Comparison of ENCODE assay signal across 35 cellular contexts in the genomic region with DNA sequence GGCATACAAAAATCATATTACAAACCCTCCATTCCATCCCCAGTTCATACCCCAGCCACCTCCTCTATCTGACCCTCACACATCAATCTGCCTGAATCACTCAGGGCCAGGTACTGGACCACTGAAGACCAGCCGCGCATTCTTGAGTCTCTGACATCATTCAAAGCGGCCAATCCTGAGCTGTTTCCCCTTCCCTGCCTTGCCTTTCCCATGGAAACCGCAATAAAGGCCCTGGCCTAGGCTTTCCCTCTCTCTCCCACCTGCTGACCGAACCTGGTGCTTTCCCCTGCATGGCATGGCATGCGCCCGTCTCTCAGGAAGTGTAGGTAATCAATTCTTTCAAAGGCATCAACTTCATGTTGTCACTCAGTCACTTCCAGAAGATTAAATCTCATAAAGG. TPM values are rescaled to one million over a fixed set of nuclear protein-coding genes. Genes with fewer than 3 reads are reported as not detected.
"Had no signal": no experiment of that assay in that cellular context is flagged by ENCODE, and none has a peak within 500 bp of the region (broad histone marks: within the 10 kb centered on the region; RNA-seq: fewer than 3 reads in every experiment).

No MANE protein-coding gene starts in this region.

- H3K9me3 ChIP-seq: gastroesophageal sphincter, heart left ventricle, ovary, psoas muscle, sigmoid colon, stomach, thyroid gland had no signal

- ATAC-seq: esophagus mucosa; gastroesophageal sphincter; heart left ventricle; left lobe of liver; naive thymus-derived CD4-positive, alpha-beta T cell; psoas muscle; right cardiac atrium; stimulated activated effector memory CD8-positive, alpha-beta T cell treated with anti-CD3 and anti-CD28 coated beads, Interleukin-12 subunit alpha, Interleukin-12 subunit beta, amount 100 ng/mL, for 72 hours had no signal

- H3K27me3 ChIP-seq: dorsolateral prefrontal cortex, gastroesophageal sphincter, heart left ventricle, ovary, sigmoid colon, thyroid gland had no signal

- H3K27ac Mint-ChIP-seq: memory B cell; naive thymus-derived CD4-positive, alpha-beta T cell; nephron progenitor cell; stimulated activated effector memory CD8-positive, alpha-beta T cell treated with anti-CD3 and anti-CD28 coated beads, Interleukin-12 subunit alpha, Interleukin-12 subunit beta, amount 100 ng/mL, for 72 hours; type B pancreatic cell had no signal

- H2AFZ ChIP-seq: hepatocyte had no signal

- H3K4me1 Mint-ChIP-seq: memory B cell; naive thymus-derived CD4-positive, alpha-beta T cell; nephron progenitor cell; stimulated activated effector memory CD8-positive, alpha-beta T cell treated with anti-CD3 and anti-CD28 coated beads, Interleukin-12 subunit alpha, Interleukin-12 subunit beta, amount 100 ng/mL, for 72 hours had no signal

- FAIRE-seq: kidney had no signal

- H3K4me3 ChIP-seq: dorsolateral prefrontal cortex, gastroesophageal sphincter, heart left ventricle, hepatocyte, lung, ovary, psoas muscle, sigmoid colon, stomach, thyroid gland had no signal

- DNase-seq: cortex of kidney; dorsolateral prefrontal cortex; effector CD4-positive, alpha-beta T cell; foreskin fibroblast; heart left ventricle; kidney; midbrain; naive thymus-derived CD4-positive, alpha-beta T cell; nephron progenitor cell; occipital lobe; ovary; psoas muscle; right cardiac atrium; sigmoid colon; stimulated activated CD4-positive, alpha-beta T cell treated with anti-CD3 and anti-CD28 coated beads, Interleukin-2, amount 100 ng/mL, for 24 hours; stimulated activated CD4-positive, alpha-beta T cell treated with anti-CD3 and anti-CD28 coated beads, Interleukin-4, amount 100 ng/mL, for 24 hours; stimulated activated naive CD4-positive, alpha-beta T cell treated with Interleukin-2 at 50 U/mL for 16 hours; stomach; thyroid gland had no signal

- H3K27ac ChIP-seq: dorsolateral prefrontal cortex, epithelial cell of prostate, gastroesophageal sphincter, heart left ventricle, hepatocyte, ovary, psoas muscle, sigmoid colon, stomach, thyroid gland had no signal

- H3K4me3 Mint-ChIP-seq: memory B cell; naive thymus-derived CD4-positive, alpha-beta T cell; nephron progenitor cell; stimulated activated effector memory CD8-positive, alpha-beta T cell treated with anti-CD3 and anti-CD28 coated beads, Interleukin-12 subunit alpha, Interleukin-12 subunit beta, amount 100 ng/mL, for 72 hours; type B pancreatic cell had no signal

- H3K36me3 Mint-ChIP-seq: memory B cell; naive thymus-derived CD4-positive, alpha-beta T cell; stimulated activated effector memory CD8-positive, alpha-beta T cell treated with anti-CD3 and anti-CD28 coated beads, Interleukin-12 subunit alpha, Interleukin-12 subunit beta, amount 100 ng/mL, for 72 hours; type B pancreatic cell had no signal

- H3K4me1 ChIP-seq: psoas muscle, thyroid gland had no signal

- H3K4me2 ChIP-seq: hepatocyte had no signal

- H3K79me2 ChIP-seq: hepatocyte had no signal

- H3K36me3 ChIP-seq: gastroesophageal sphincter, heart left ventricle, ovary, sigmoid colon, stomach, thyroid gland had no signal

- H3K9me3 Mint-ChIP-seq: memory B cell; nephron progenitor cell; stimulated activated effector memory CD8-positive, alpha-beta T cell treated with anti-CD3 and anti-CD28 coated beads, Interleukin-12 subunit alpha, Interleukin-12 subunit beta, amount 100 ng/mL, for 72 hours; type B pancreatic cell had no signal

RNA-seq across cellular contexts. Expression of gene HIF3A, which starts 17.7 kb away (rescaled TPM):
- total RNA-seq: naive thymus-derived CD4-positive, alpha-beta T cell had no signal
- polyA plus RNA-seq: naive thymus-derived CD4-positive, alpha-beta T cell had no signal

RNA-seq across cellular contexts. Expression of gene IGFL1, which starts 49.6 kb away (rescaled TPM):
- total RNA-seq: heart left ventricle; hepatocyte; kidney; left lobe of liver; liver; lung; mucosa of gallbladder; naive thymus-derived CD4-positive, alpha-beta T cell; occipital lobe; ovary; psoas muscle; renal cortical epithelial cell; right cardiac atrium; sigmoid colon; skeletal muscle tissue; stomach; subcutaneous adipose tissue; temporal lobe; thyroid gland; urinary bladder had no signal
- polyA plus RNA-seq: heart left ventricle; hepatocyte; liver; lung; naive thymus-derived CD4-positive, alpha-beta T cell; ovary; psoas muscle; right cardiac atrium; sigmoid colon had no signal
